ENCODE assay signal across 18 cellular contexts in the genomic region with DNA sequence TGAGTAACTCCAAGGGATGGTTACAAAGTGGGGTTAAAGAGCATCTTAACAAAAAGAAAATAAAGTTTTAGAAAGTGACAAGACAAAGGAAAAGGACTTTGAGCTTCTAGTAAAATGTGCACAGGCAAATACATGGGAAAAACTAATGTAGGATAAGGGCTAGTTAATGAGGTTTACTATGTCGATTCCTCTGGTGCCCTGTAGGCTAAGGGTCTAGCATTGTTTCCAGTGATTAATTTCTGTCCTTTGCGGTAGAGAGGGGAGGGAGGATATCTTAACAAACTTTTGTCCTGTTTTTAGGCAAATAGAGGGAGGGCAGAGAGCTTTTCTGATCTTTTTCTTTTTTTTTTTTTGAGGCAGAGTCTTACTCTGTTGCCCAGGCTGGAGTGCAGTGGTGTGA.
"Had no signal": no experiment of that assay in that cellular context is flagged by ENCODE, and none has a peak within 500 bp of the region (broad histone marks: within the 10 kb centered on the region; RNA-seq: fewer than 3 reads in every experiment).

No MANE protein-coding gene starts in this region.

- H3K4me1 Mint-ChIP-seq: naive thymus-derived CD8-positive, alpha-beta T cell; stimulated activated effector memory CD8-positive, alpha-beta T cell treated with anti-CD3 and anti-CD28 coated beads, Interleukin-12 subunit alpha, Interleukin-12 subunit beta, amount 100 ng/mL, for 72 hours had no signal

- H3K27ac Mint-ChIP-seq: naive thymus-derived CD8-positive, alpha-beta T cell; stimulated activated effector memory CD8-positive, alpha-beta T cell treated with anti-CD3 and anti-CD28 coated beads, Interleukin-12 subunit alpha, Interleukin-12 subunit beta, amount 100 ng/mL, for 72 hours; type B pancreatic cell had no signal

- DNase-seq: effector CD4-positive, alpha-beta T cell; gastrocnemius medialis; heart right ventricle; hypothalamus; islet precursor cell; mammary epithelial cell; mucosa of descending colon; naive thymus-derived CD8-positive, alpha-beta T cell; posterior cingulate gyrus; right cardiac atrium; stimulated activated CD4-positive, alpha-beta T cell treated with anti-CD3 and anti-CD28 coated beads, Interleukin-4, amount 100 ng/mL, for 1 hour; stimulated activated CD8-positive, alpha-beta memory T cell treated with anti-CD3 and anti-CD28 coated beads, Interleukin-4, amount 100 ng/mL, for 48 hours; stimulated activated naive CD8-positive, alpha-beta T cell treated with anti-CD3 and anti-CD28 coated beads, Interleukin-15, Interleukin-2, amounts not matched to agents 100 U/mL and 50 U/mL, for 24 hours; thyroid gland had no signal

- H3K9me3 Mint-ChIP-seq: stimulated activated effector memory CD8-positive, alpha-beta T cell treated with anti-CD3 and anti-CD28 coated beads, Interleukin-12 subunit alpha, Interleukin-12 subunit beta, amount 100 ng/mL, for 72 hours had no signal

- ATAC-seq: gastrocnemius medialis; heart right ventricle; left lobe of liver; mucosa of descending colon; naive thymus-derived CD8-positive, alpha-beta T cell; right cardiac atrium; stimulated activated effector memory CD8-positive, alpha-beta T cell treated with anti-CD3 and anti-CD28 coated beads, Interleukin-12 subunit alpha, Interleukin-12 subunit beta, amount 100 ng/mL, for 72 hours; stimulated activated naive CD8-positive, alpha-beta T cell treated with anti-CD3 and anti-CD28 coated beads, Interleukin-15, Interleukin-2, amounts not matched to agents 100 U/mL and 50 U/mL, for 24 hours had no signal

- H3K36me3 Mint-ChIP-seq: stimulated activated effector memory CD8-positive, alpha-beta T cell treated with anti-CD3 and anti-CD28 coated beads, Interleukin-12 subunit alpha, Interleukin-12 subunit beta, amount 100 ng/mL, for 72 hours; type B pancreatic cell had no signal

- H3K4me3 Mint-ChIP-seq: naive thymus-derived CD8-positive, alpha-beta T cell; neural crest cell; stimulated activated effector memory CD8-positive, alpha-beta T cell treated with anti-CD3 and anti-CD28 coated beads, Interleukin-12 subunit alpha, Interleukin-12 subunit beta, amount 100 ng/mL, for 72 hours; type B pancreatic cell had no signal
